In genomic region chr17:77319211-77320031, GRCh38 we compare ENCODE assay signal across 1 cellular context.
TF ChIP-seq lines count a peak whose summit lies in the region.

No MANE protein-coding gene starts in this region.

TF ChIP-seq in K562, 482 proteins besides CTCF, POLR2A, EP300 and RAD21 (continued from another document and continues in another):
- TF ChIP-seq MGA (IDR thresholded peaks at IDR 0.05): no peak
- TF ChIP-seq WHSC1 (IDR thresholded peaks at IDR 0.05; ENCODE audit: low read length): no peak
- TF ChIP-seq ZNF699 (CRISPR knock-in tag; IDR thresholded peaks at IDR 0.05; ENCODE audit: insufficient replicate concordance): no peak
- peak; percentile 91 for TF ChIP-seq VEZF1 (CRISPR knock-in tag; IDR thresholded peaks at IDR 0.05)
- no peak for TF ChIP-seq HNRNPK (IDR thresholded peaks at IDR 0.05; ENCODE audit: low read depth, low read length, poor library complexity, severe bottlenecking)
- TF ChIP-seq E2F5 (CRISPR knock-in tag; IDR thresholded peaks at IDR 0.05): 0 out of 2 replicates have a peak, but pooled peaks have one; percentile 33
- no peak for TF ChIP-seq HMG20A (CRISPR knock-in tag; conservative IDR thresholded peaks at IDR 0.05)
- TF ChIP-seq CTCFL (IDR thresholded peaks at IDR 0.05; ENCODE audit: borderline replicate concordance, insufficient read depth, low read depth, low read length, poor library complexity, severe bottlenecking): no peak
- no peak for TF ChIP-seq ARID3A (IDR thresholded peaks at IDR 0.05; ENCODE audit: borderline replicate concordance, low read depth, low read length)
- TF ChIP-seq CBFB (CRISPR knock-in tag; IDR thresholded peaks at IDR 0.05): 0 out of 2 replicates have a peak, but pooled peaks have one; percentile 42
- no peak for TF ChIP-seq ZNF212 (CRISPR knock-in tag; IDR thresholded peaks at IDR 0.05)
- TF ChIP-seq CBX1 (IDR thresholded peaks at IDR 0.05; ENCODE audit: low read depth): no peak
- peak; percentile 90 for TF ChIP-seq RBFOX2 (IDR thresholded peaks at IDR 0.05; ENCODE audit: low read depth, low read length)
- no peak for TF ChIP-seq NR3C1 (CRISPR knock-in tag; IDR thresholded peaks at IDR 0.05)
- peak; percentile 46; the same call in 1 of the 2 replicates for TF ChIP-seq LCOR (CRISPR knock-in tag; IDR thresholded peaks at IDR 0.05)
- TF ChIP-seq SMARCE1 (IDR thresholded peaks at IDR 0.05): peak; percentile 68
- no peak for TF ChIP-seq ZNF511 (CRISPR knock-in tag; IDR thresholded peaks at IDR 0.05)
- no peak for TF ChIP-seq DDX20 (tag; IDR thresholded peaks at IDR 0.05; ENCODE audit: low read depth)
- TF ChIP-seq ETS1 (conservative IDR thresholded peaks at IDR 0.05; ENCODE audit: control insufficient read depth, low read depth, low read length): no peak; the same call in 1 of the 2 replicates
- TF ChIP-seq ZNF668 (CRISPR knock-in tag; IDR thresholded peaks at IDR 0.05): no peak
- no peak for TF ChIP-seq POLR2AphosphoS2 (IDR thresholded peaks at IDR 0.05; ENCODE audit: low read length)
- no peak for TF ChIP-seq RBM14 (IDR thresholded peaks at IDR 0.05; ENCODE audit: borderline replicate concordance, insufficient read depth, low read depth, low read length)
- peak; percentile 77 for TF ChIP-seq GABPA (tag; conservative IDR thresholded peaks at IDR 0.05; ENCODE audit: low read depth)
- TF ChIP-seq SUPT5H (IDR thresholded peaks at IDR 0.05): peak; percentile 85
- peak; percentile 61 to 92 for TF ChIP-seq MAZ (CRISPR knock-in tag; conservative IDR thresholded peaks at IDR 0.05 in 1 of 2, IDR thresholded peaks at IDR 0.05 in 1 of 2)
- peak; percentile 70 for TF ChIP-seq MEIS2 (IDR thresholded peaks at IDR 0.05; ENCODE audit: partially characterized antibody)
- no peak for TF ChIP-seq ZNF655 (CRISPR knock-in tag; IDR thresholded peaks at IDR 0.05)
- TF ChIP-seq CCAR2 (IDR thresholded peaks at IDR 0.05; ENCODE audit: low read depth, low read length): no peak
- TF ChIP-seq TRIM25 (IDR thresholded peaks at IDR 0.05; ENCODE audit: borderline replicate concordance): no peak
- no peak for TF ChIP-seq HMG20B (CRISPR knock-in tag; IDR thresholded peaks at IDR 0.05)
- TF ChIP-seq ZNF124 (CRISPR knock-in tag; IDR thresholded peaks at IDR 0.05): no peak
- TF ChIP-seq RFX7 (CRISPR knock-in tag; IDR thresholded peaks at IDR 0.05): no peak
- no peak for TF ChIP-seq STAG1 (CRISPR knock-in tag; IDR thresholded peaks at IDR 0.05; ENCODE audit: borderline replicate concordance)
